8 cellular contexts compared by ENCODE assay signal in genomic region chr9:69971643-69972449, GRCh38.
DNase-seq lines count a peak whose midpoint lies in the region; ATAC-seq, FAIRE-seq and TF ChIP-seq lines count a peak whose summit lies in the region.

No MANE protein-coding gene starts in this region.

- H4K20me1 ChIP-seq in DOHH2 (ENCODE audit: control insufficient read depth, insufficient read depth, low read depth, low read length) (no peaks in the 10 kb centered on the region), H1 (replicated peaks in 1 of 2; ENCODE audit: control insufficient read depth in 1 of 2, insufficient read depth in 2 of 2, low read length in 2 of 2) (no peaks in the 10 kb centered on the region)

- peak; percentile 58 for DNase-seq in NCI-H2171 treated with DMSO at 0.1 percent for 48 hours (lab: John Stamatoyannopoulos, UW)
- peak; percentile 28 for DNase-seq in activated CD4-positive, alpha-beta T cell treated with anti-CD3 and anti-CD28 coated beads, Interleukin-2, amount 50 U/mL, for 1 hour
- peak; percentile 50 to 85 for DNase-seq in H1 (ENCODE audit: low read depth in 1 of 2, low spot score in 2 of 2)
- DNase-seq in lung microvascular endothelial cell (ENCODE audit: low read depth in 2 of 2) = peak; percentile 68 to 73
- DNase-seq in stimulated activated CD8-positive, alpha-beta memory T cell treated with anti-CD3 and anti-CD28 coated beads, Interleukin-4, amount 100 ng/mL, for 24 hours (ENCODE audit: low read depth) = peak; percentile 10
- DNase-seq in mesenteric fat pad (ENCODE audit: low spot score) = no peak

- no peak for TF ChIP-seq POLR2A in H1 (IDR thresholded peaks at IDR 0.05; ENCODE audit: control extremely low read depth in 1 of 2, low read depth in 2 of 2, low read length in 2 of 2)

- no peak overlapping the region for H3K9ac ChIP-seq in H1 (replicated peaks in 1 of 4; ENCODE audit: extremely low read depth in 1 of 4, low read depth in 3 of 4, low read length in 3 of 4)

- H3K27ac ChIP-seq in DOHH2 (ENCODE audit: low read depth, low read length) = no peak overlapping the region
- no peak overlapping the region for H3K27ac ChIP-seq in H1 (ENCODE audit: low read depth, low read length)

- no peaks in the 10 kb centered on the region for H3K4me1 ChIP-seq in DOHH2 (ENCODE audit: control insufficient read depth, low read length)
- H3K4me1 ChIP-seq in H1 (replicated peaks in 1 of 4; ENCODE audit: control insufficient read depth in 3 of 4, insufficient read depth in 4 of 4, low read length in 3 of 4) = peaks cover 0 to 2% (median under 1%) of the 10 kb centered on the region in 4 experiments; a peak in 2 of 7 replicates

- TF ChIP-seq CTCF in DOHH2 (IDR thresholded peaks at IDR 0.05; ENCODE audit: low read depth, low read length, poor library complexity, severe bottlenecking) (peak; percentile 88), H1 (IDR thresholded peaks at IDR 0.05; ENCODE audit: control extremely low read depth in 1 of 3, insufficient read depth in 1 of 3, low read depth in 1 of 3, low read length in 3 of 3) (peak; percentile 88 to 95 (median 90))

- TF ChIP-seq EP300 in H1 (IDR thresholded peaks at IDR 0.05; ENCODE audit: borderline replicate concordance in 1 of 2, low read depth in 2 of 2, low read length in 2 of 2) = no peak

- H3K79me1 ChIP-seq in H1 (ENCODE audit: low read depth, low read length) = no peaks in the 10 kb centered on the region

- H2BK12ac ChIP-seq in H1 (ENCODE audit: low read depth, low read length) = no peak overlapping the region

- H2BK15ac ChIP-seq in H1 (ENCODE audit: low read length) = no peak overlapping the region

- H2BK20ac ChIP-seq in H1 (ENCODE audit: low read length) = no peak overlapping the region

- H2AFZ ChIP-seq in H1 (ENCODE audit: low read length) = peak overlapping the region; percentile 59; the same call in 1 of the 2 replicates

- POLR2A ChIA-PET in H1 (lab: Charles Lee; ENCODE audit: partially characterized antibody) = interaction anchor here (1.4 kb wide), 1 partner anchor 72 kb away, joined by 4 read pairs; the partner anchor contains the start of gene MAMDC2

- no peak overlapping the region for H2AK5ac ChIP-seq in H1 (ENCODE audit: low read depth, low read length)

- H3F3A ChIP-seq in DOHH2 (ENCODE audit: control insufficient read depth, insufficient read depth) = no peaks in the 10 kb centered on the region

- H3K36me3 ChIP-seq in DOHH2 (ENCODE audit: control insufficient read depth, low read length) (no peaks in the 10 kb centered on the region), H1 (ENCODE audit: control insufficient read depth in 2 of 4, insufficient read depth in 4 of 4, low read length in 3 of 4) (no peaks in the 10 kb centered on the region)

- no peak overlapping the region; the same call in 1 of the 2 replicates for H3K18ac ChIP-seq in H1 (ENCODE audit: extremely low read depth, low read length)

- no peak overlapping the region for H4K8ac ChIP-seq in H1 (ENCODE audit: extremely low read depth, insufficient read depth, low read length)

- CTCF ChIA-PET in H1 (lab: Charles Lee; ENCODE audit: partially characterized antibody) = interaction anchor here (0.6 to 4.1 kb wide), 34 partner anchors 8 to 399 kb away, joined by 3 to 126 read pairs (median 4); partner anchors contain the start of gene MAMDC2

- H3K9me3 ChIP-seq in DOHH2 (ENCODE audit: control insufficient read depth, insufficient read depth, low read length) (no peaks in the 10 kb centered on the region), H1 (ENCODE audit: insufficient read depth in 2 of 2, low read depth in 1 of 2, low read length in 1 of 2) (no peaks in the 10 kb centered on the region)

- H3K14ac ChIP-seq in H1 (ENCODE audit: insufficient read length) = no peak overlapping the region

- peak; percentile 97 for FAIRE-seq in H1 (lab: Jason Lieb, UNC)

- no peaks in the 10 kb centered on the region for H3K79me2 ChIP-seq in DOHH2 (ENCODE audit: control insufficient read depth, low read length)
- no peaks in the 10 kb centered on the region for H3K79me2 ChIP-seq in H1 (ENCODE audit: control insufficient read depth in 1 of 2, insufficient read depth in 2 of 2, low read length in 2 of 2)

- peak; percentile 57 for ATAC-seq in HG02610 (IDR thresholded peaks at IDR 0.05; ENCODE audit: unreplicated experiment)

- no peaks in the 10 kb centered on the region for H3K23me2 ChIP-seq in H1 (ENCODE audit: low read depth, low read length)

- H3K4me3 ChIP-seq in DOHH2 (ENCODE audit: low read length) (no peak overlapping the region), H1 (ENCODE audit: extremely low read depth in 1 of 4, insufficient read depth in 2 of 4, low read depth in 3 of 4, low read length in 4 of 4) (no peak overlapping the region)

- H4K91ac ChIP-seq in H1 (replicated peaks; ENCODE audit: insufficient read length, low read length) = no peak overlapping the region

- H4K5ac ChIP-seq in H1 (ENCODE audit: insufficient read length, low read depth, low read length) = no peak overlapping the region

- H3K4ac ChIP-seq in H1 (replicated peaks; ENCODE audit: insufficient read length, low read depth, low read length) = no peak overlapping the region

- no peak overlapping the region for H2BK120ac ChIP-seq in H1 (replicated peaks; ENCODE audit: low read depth, low read length)

- H3K4me2 ChIP-seq in DOHH2 (ENCODE audit: low read length) (no peak overlapping the region), H1 (ENCODE audit: insufficient read depth in 1 of 2, low read depth in 2 of 2, low read length in 2 of 2) (no peak overlapping the region)

- H3K56ac ChIP-seq in H1 (replicated peaks; ENCODE audit: insufficient read length, low read depth, low read length) = no peak overlapping the region

- no peak overlapping the region for H2BK5ac ChIP-seq in H1 (ENCODE audit: low read depth, low read length)

- TF ChIP-seq RAD21 in H1 (IDR thresholded peaks at IDR 0.05 in 1 of 2, conservative IDR thresholded peaks at IDR 0.05 in 1 of 2; ENCODE audit: low read depth in 2 of 2, low read length in 2 of 2) = peak; percentile 97 to 99

- no peak overlapping the region for H3K23ac ChIP-seq in H1 (ENCODE audit: insufficient read length)

- H3K27me3 ChIP-seq in DOHH2 (ENCODE audit: control insufficient read depth, low read length) (no peaks in the 10 kb centered on the region), H1 (replicated peaks in 1 of 4; ENCODE audit: control insufficient read depth in 3 of 4, extremely low read depth in 1 of 4, insufficient read depth in 3 of 4, low read length in 3 of 4) (no peaks in the 10 kb centered on the region)

- 46% methylated on average over 16 of the region's 16 CpGs; no CpG with 5 or more reads in 1 of the 2 experiments for WGBS in H1 (ENCODE audit: extremely low coverage in 1 of 2, insufficient coverage in 1 of 2, insufficient read length in 1 of 2, insufficient replicate concordance in 2 of 2, low coverage in 1 of 2, low lambda C conversion rate in 2 of 2, missing lambda C conversion rate in 1 of 2), 2 experiments

- H3K9me2 ChIP-seq in DOHH2 (replicated peaks; ENCODE audit: control insufficient read depth, low read length) = no peaks in the 10 kb centered on the region

TF ChIP-seq in H1, 55 proteins besides CTCF, POLR2A, EP300 and RAD21:
- TF ChIP-seq JUND (IDR thresholded peaks at IDR 0.05; ENCODE audit: low read length) = 0 out of 2 replicates have a peak, but pooled peaks have one; percentile 11
- TF ChIP-seq KDM5A (IDR thresholded peaks at IDR 0.05; ENCODE audit: low read length) = no peak
- no peak for TF ChIP-seq GTF2F1 (IDR thresholded peaks at IDR 0.05; ENCODE audit: borderline replicate concordance, low read depth, low read length)
- TF ChIP-seq MAX (IDR thresholded peaks at IDR 0.05) = peak; percentile 50; the same call in 1 of the 2 replicates
- TF ChIP-seq CREB1 (IDR thresholded peaks at IDR 0.05) = no peak
